ENCODE assay signal across 7 cellular contexts in the genomic region with DNA sequence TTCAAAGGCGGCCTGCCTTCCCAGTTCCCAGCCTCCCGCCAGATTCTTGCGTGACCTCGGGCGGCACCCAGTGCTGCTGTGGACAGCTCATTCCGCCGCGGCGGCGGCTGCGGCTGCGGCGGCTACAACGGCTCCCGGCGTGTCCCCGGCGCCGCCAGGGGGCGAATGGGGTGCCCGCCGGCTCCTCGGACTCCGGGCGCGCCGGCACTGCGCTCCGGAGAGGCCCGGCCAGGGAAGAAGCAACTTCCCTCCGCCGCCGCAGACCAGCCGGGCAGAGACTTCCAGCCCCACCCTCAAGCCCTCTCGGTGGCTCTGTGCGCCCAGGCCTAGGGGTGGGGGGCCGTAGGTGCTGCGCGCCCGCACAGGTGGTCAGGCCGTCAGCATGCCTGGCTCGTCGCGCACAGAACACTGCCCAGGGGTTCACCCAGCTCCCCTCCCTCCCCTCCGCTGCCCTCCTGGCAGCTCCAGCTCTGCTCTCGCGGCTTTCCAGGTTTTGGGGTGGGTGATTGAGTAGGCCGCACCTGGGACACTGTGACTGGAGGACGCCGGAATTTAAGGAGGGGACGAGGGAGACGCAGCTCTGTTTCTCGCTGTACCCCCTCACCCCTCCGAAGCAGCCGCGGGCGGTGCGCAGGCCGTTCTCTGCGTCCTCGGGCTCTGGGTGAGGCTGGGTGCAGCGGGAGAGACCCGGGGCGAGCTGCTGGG. TPM values are rescaled to one million over a fixed set of nuclear protein-coding genes. Genes with fewer than 3 reads are reported as not detected.
A peak's percentile ranks its signal among the peaks of the same experiment; 100 is the strongest.
DNase-seq lines count a peak whose midpoint lies in the region; ATAC-seq and TF ChIP-seq lines count a peak whose summit lies in the region.

No MANE protein-coding gene starts in this region.

- POLR2A ChIA-PET in activated CD8-positive, alpha-beta T cell treated with anti-CD3 and anti-CD28 coated beads for 36 hours (lab: Charles Lee) = interaction anchor here (1.1 to 1.9 kb wide), 3 partner anchors 8 to 102 kb away, joined by 3 to 4 read pairs (median 3); no protein-coding TSS in a partner anchor

- peak overlapping the region in 1 of 2 donors; percentile 38 for H3K27ac ChIP-seq in lung (ENCODE audit: low read depth in 1 of 2, low read length in 1 of 2)

- H3K27ac Mint-ChIP-seq in activated CD8-positive, alpha-beta T cell treated with anti-CD3 and anti-CD28 coated beads for 36 hours = no peak overlapping the region
- no peak overlapping the region for H3K27ac Mint-ChIP-seq in effector memory CD8-positive, alpha-beta T cell

- H3K9me3 Mint-ChIP-seq in activated CD8-positive, alpha-beta T cell treated with anti-CD3 and anti-CD28 coated beads for 36 hours = no peaks in the 10 kb centered on the region
- H3K9me3 Mint-ChIP-seq in effector memory CD8-positive, alpha-beta T cell = no peaks in the 10 kb centered on the region

- H3K27me3 ChIP-seq in lung (ENCODE audit: control insufficient read depth, insufficient read depth) = no peaks in the 10 kb centered on the region

- no peaks in the 10 kb centered on the region for H3K9me3 ChIP-seq in lung (ENCODE audit: control insufficient read depth in 2 of 2, insufficient read depth in 1 of 2, low read length in 1 of 2)

- H3K4me1 ChIP-seq in lung (ENCODE audit: control insufficient read depth in 2 of 2, insufficient read depth in 2 of 2, low read length in 2 of 2) = peaks cover 0 to 16% of the 10 kb centered on the region in 2 donors

- no peaks in the 10 kb centered on the region for H3K36me3 Mint-ChIP-seq in activated CD8-positive, alpha-beta T cell treated with anti-CD3 and anti-CD28 coated beads for 36 hours (ENCODE audit: low read depth)
- H3K36me3 Mint-ChIP-seq in effector memory CD8-positive, alpha-beta T cell (ENCODE audit: insufficient read depth) = no peaks in the 10 kb centered on the region

- peak overlapping the region; percentile 12 for H3K4me3 ChIP-seq in lung

- CTCF ChIA-PET in activated CD8-positive, alpha-beta T cell treated with anti-CD3 and anti-CD28 coated beads for 36 hours (lab: Charles Lee) = interaction anchor here (0.6 to 6.2 kb wide), 21 partner anchors 9 to 359 kb away, joined by 3 to 96 read pairs (median 6); a partner anchor contains a TSS

- 3 to 11% methylated on average over 55 to 64 of the region's 64 CpGs for WGBS in lung, 2 donors

- H3K27me3 Mint-ChIP-seq in activated CD8-positive, alpha-beta T cell treated with anti-CD3 and anti-CD28 coated beads for 36 hours = peaks cover 22% of the 10 kb centered on the region
- H3K27me3 Mint-ChIP-seq in effector memory CD8-positive, alpha-beta T cell = peaks cover 8 to 46% of the 10 kb centered on the region in 2 donors

- no peaks in the 10 kb centered on the region for H3K36me3 ChIP-seq in lung (ENCODE audit: control insufficient read depth in 2 of 2, insufficient read depth in 2 of 2, low read length in 2 of 2)

- peak; percentile 54 for DNase-seq in MV-4-11 (lab: John Stamatoyannopoulos, UW)
- peak; percentile 58 for DNase-seq in activated CD8-positive, alpha-beta T cell treated with anti-CD3 and anti-CD28 coated beads for 36 hours
- peak; percentile 25 to 48 (median 38) for DNase-seq in effector memory CD8-positive, alpha-beta T cell
- DNase-seq in lung (ENCODE audit: low spot score) = peak; percentile 71
- DNase-seq in stimulated activated CD4-positive, alpha-beta T cell treated with anti-CD3 and anti-CD28 coated beads, Interleukin-4, amount 100 ng/mL, for 48 hours (ENCODE audit: low read depth in 2 of 2) = peak; percentile 49 to 60

- intact Hi-C loops in activated CD8-positive, alpha-beta T cell treated with anti-CD3 and anti-CD28 coated beads for 36 hours (cut with micrococcal nuclease) = no loop called here

- ATAC-seq in GM19395 (IDR thresholded peaks at IDR 0.05; ENCODE audit: unreplicated experiment) (peak; percentile 72), lung (ENCODE audit: insufficient read depth, low FRiP score) (peak; percentile 91), GM18870 (IDR thresholded peaks at IDR 0.05; ENCODE audit: unreplicated experiment) (no peak)
- peak; percentile 76 for ATAC-seq in activated CD8-positive, alpha-beta T cell treated with anti-CD3 and anti-CD28 coated beads for 36 hours
- peak; percentile 80 for ATAC-seq in effector memory CD8-positive, alpha-beta T cell (replicated peaks)

- peak; percentile 78 for TF ChIP-seq CTCF in activated CD8-positive, alpha-beta T cell treated with anti-CD3 and anti-CD28 coated beads for 36 hours (IDR thresholded peaks at IDR 0.05)
- TF ChIP-seq CTCF in lung (IDR thresholded peaks at IDR 0.05; ENCODE audit: control extremely low read depth, extremely low read depth) = peak; percentile 52

- H3K4me3 Mint-ChIP-seq in activated CD8-positive, alpha-beta T cell treated with anti-CD3 and anti-CD28 coated beads for 36 hours = peak overlapping the region; percentile 38
- H3K4me3 Mint-ChIP-seq in effector memory CD8-positive, alpha-beta T cell = peak overlapping the region; percentile 57 to 71

- peaks cover 17% of the 10 kb centered on the region for H3K4me1 Mint-ChIP-seq in activated CD8-positive, alpha-beta T cell treated with anti-CD3 and anti-CD28 coated beads for 36 hours (ENCODE audit: low read depth)
- H3K4me1 Mint-ChIP-seq in effector memory CD8-positive, alpha-beta T cell (ENCODE audit: low read depth in 2 of 2) = peaks cover 9 to 25% of the 10 kb centered on the region in 2 donors

RNA-seq across cellular contexts. Expression of a gene that starts 20.2 kb away (rescaled TPM):
- total RNA-seq in activated CD8-positive, alpha-beta T cell treated with anti-CD3 and anti-CD28 coated beads for 36 hours = 1 to 10 TPM; 1.3 to 1.5 TPM
- total RNA-seq in lung = 10 to 100 TPM in 1 of 2 donors, 1 to 10 TPM in 1; 9.6 to 11.1 TPM
- polyA plus RNA-seq in lung = 1 to 10 TPM; 2.8 to 5.4 TPM

RNA-seq across cellular contexts. Expression of a gene that starts 29.0 kb away (rescaled TPM):
- total RNA-seq in activated CD8-positive, alpha-beta T cell treated with anti-CD3 and anti-CD28 coated beads for 36 hours = 10 to 100 TPM; 15.8 to 18.5 TPM
- total RNA-seq in lung = 100 to 1,000 TPM in 1 of 2 donors, 10 to 100 TPM in 1; 37.1 to 101 TPM
- 100 to 1,000 TPM; 114 to 274 TPM for polyA plus RNA-seq in lung

RNA-seq across cellular contexts. Expression of a gene that starts 32.1 kb away (rescaled TPM):
- total RNA-seq in activated CD8-positive, alpha-beta T cell treated with anti-CD3 and anti-CD28 coated beads for 36 hours = 1 to 10 TPM; 8.2 to 9.2 TPM
- total RNA-seq in lung = 10 to 100 TPM; 18.6 to 22.1 TPM
- polyA plus RNA-seq in lung = 1 to 10 TPM; 3.5 to 4.5 TPM

Comparison
In these comparisons a context has a peak if more than half of its experiments do, and no peak if none do; other contexts are left out.
1. RNA of a gene that starts 20.2 kb away (total RNA-seq): 9.6 to 11.1 TPM in lung; 1.3 to 1.5 TPM in activated CD8-positive, alpha-beta T cell treated with anti-CD3 and anti-CD28 coated beads for 36 hours; every median in the first group is over 4 times any median in the second.
2. Peak in every context shown above with its lines, with median percentiles within 50 percentile points of each other: DNase-seq.